ENCODE assay signal across 8 cellular contexts in genomic region chr20:33675127-33675954, GRCh38.
DNase-seq lines count a peak whose midpoint lies in the region; ATAC-seq and TF ChIP-seq lines count a peak whose summit lies in the region.

No MANE protein-coding gene starts in this region.

- peak overlapping the region; percentile 1 for H3K27ac Mint-ChIP-seq in nephron progenitor cell

- H3K36me3 Mint-ChIP-seq in nephron progenitor cell (ENCODE audit: low read depth), result peaks cover 30% of the 10 kb centered on the region

- no peak for TF ChIP-seq POLR2A in NB4 (IDR thresholded peaks at IDR 0.05; ENCODE audit: extremely low read depth, insufficient read length)

- H3K27me3 ChIP-seq in duodenal mucosa (ENCODE audit: control insufficient read depth in 1 of 2, insufficient read depth in 2 of 2, low read length in 2 of 2), result no peaks in the 10 kb centered on the region

- TF ChIP-seq CTCF in AG10803 (conservative IDR thresholded peaks at IDR 0.05; ENCODE audit: low read length) (no peak), NB4 (IDR thresholded peaks at IDR 0.05; ENCODE audit: low read depth, low read length) (no peak), nephron progenitor cell (IDR thresholded peaks at IDR 0.05) (no peak)

- H3K4me3 ChIP-seq in AG10803 (ENCODE audit: low read length) (peak overlapping the region; percentile 67), NB4 (ENCODE audit: low read depth, low read length) (peak overlapping the region; percentile 16), duodenal mucosa (ENCODE audit: low read depth in 1 of 2, low read length in 2 of 2) (peak overlapping the region; percentile 76 to 83)

- peaks cover 42% of the 10 kb centered on the region for H3K4me1 Mint-ChIP-seq in nephron progenitor cell

- no peak for ATAC-seq in GM18861 (IDR thresholded peaks at IDR 0.05; ENCODE audit: unreplicated experiment)
- ATAC-seq in HG03196 (IDR thresholded peaks at IDR 0.05; ENCODE audit: unreplicated experiment), result no peak

- H3K9ac ChIP-seq in duodenal mucosa (ENCODE audit: low read depth in 1 of 2, low read length in 2 of 2), result peak overlapping the region; percentile 68 to 80

- no peaks in the 10 kb centered on the region for H3K9me3 Mint-ChIP-seq in nephron progenitor cell

- no peaks in the 10 kb centered on the region for H3K9me3 ChIP-seq in duodenal mucosa (ENCODE audit: control insufficient read depth in 1 of 2, low read length in 2 of 2)

- H3K4me1 ChIP-seq in duodenal mucosa (ENCODE audit: control insufficient read depth in 1 of 2, insufficient read depth in 2 of 2, low read length in 2 of 2), result peaks cover 25 to 34% of the 10 kb centered on the region in 2 donors

- peak overlapping the region; percentile 61 for H3K27ac ChIP-seq in duodenal mucosa (ENCODE audit: low read depth, low read length)

- H3K36me3 ChIP-seq in duodenal mucosa (ENCODE audit: control insufficient read depth in 1 of 2, insufficient read depth in 2 of 2, low read length in 2 of 2), result peaks cover 0 to 25% of the 10 kb centered on the region in 2 donors

- peak overlapping the region; percentile 80 for H3K4me3 Mint-ChIP-seq in nephron progenitor cell

- H3K27me3 Mint-ChIP-seq in nephron progenitor cell (ENCODE audit: low read depth, poor library complexity), result no peaks in the 10 kb centered on the region

- DNase-seq in AG10803 (ENCODE audit: low read depth) (no peak), NB4 (ENCODE audit: low read depth) (no peak), nephron progenitor cell (no peak), SW 1271 (lab: John Stamatoyannopoulos, UW) (no peak)
- no peak for DNase-seq in activated CD8-positive, alpha-beta memory T cell treated with anti-CD3 and anti-CD28 coated beads for 24 hours

Comparison
In these comparisons a context has a peak if more than half of its experiments do, and no peak if none do; other contexts are left out.
1. H3K4me3 ChIP-seq: peak in every context shown above with its lines; median percentile 80 in duodenal mucosa; 67 in AG10803; 16 in NB4.